Comparison of ENCODE assay signal across 21 cellular contexts in the genomic region with DNA sequence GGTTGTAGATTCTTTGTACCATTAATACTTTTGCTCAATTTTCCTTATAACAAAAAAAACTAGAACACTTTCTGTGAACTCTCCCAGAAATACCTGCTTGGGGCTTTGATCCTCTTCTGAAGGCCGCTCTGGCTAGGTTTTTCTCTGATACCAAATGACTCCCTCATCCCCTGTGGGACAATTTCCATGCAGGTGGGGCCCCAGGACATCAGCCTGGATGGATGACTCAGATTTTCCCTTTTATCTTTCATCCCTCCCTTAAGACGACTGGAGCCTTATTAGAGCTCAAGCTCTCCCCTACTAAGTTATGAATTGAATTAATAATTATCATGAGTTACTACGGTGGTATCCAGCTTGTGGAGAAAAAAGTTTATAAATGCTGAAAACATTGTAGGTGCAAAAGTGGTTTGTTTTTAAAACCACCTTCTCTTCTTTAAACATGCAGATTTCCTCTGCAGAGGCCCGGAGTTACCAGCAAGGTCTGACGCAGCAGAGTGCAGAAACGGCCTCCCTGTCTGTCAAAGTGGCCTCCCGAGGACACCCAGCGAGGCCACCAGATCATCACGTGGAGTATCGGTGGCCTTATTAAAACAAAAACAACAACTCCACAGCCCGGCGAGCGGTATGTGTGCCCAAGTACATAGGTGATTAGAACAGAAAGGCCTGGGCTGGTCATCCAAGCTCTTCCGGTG. TPM values are rescaled to one million over a fixed set of nuclear protein-coding genes. Genes with fewer than 3 reads are reported as not detected.
"Had no signal": no experiment of that assay in that cellular context is flagged by ENCODE, and none has a peak within 500 bp of the region (broad histone marks: within the 10 kb centered on the region; RNA-seq: fewer than 3 reads in every experiment).

No MANE protein-coding gene starts in this region.

- H3K9me3 ChIP-seq: SK-N-SH had no signal

- H3K4me2 ChIP-seq: SK-N-SH had no signal

- H3K27ac ChIP-seq: RWPE1 had no signal

- H3K9ac ChIP-seq: SK-N-SH had no signal

- DNase-seq: Karpas-422, KG1, MM.1S, NCI-H1092 treated with DMSO at 0.1 percent for 48 hours, NCI-H1436, NCI-H187, NCI-H2029, NCI-H2081 treated with DMSO at 0.1 percent for 48 hours, NCI-H2171, NCI-H226, NCI-H446, NCI-H510A, NCI-H524 treated with DMSO at 0.1 percent for 48 hours, NCI-H69, NCI-H774, PC-3, SHP77, SK-N-SH had no signal

RNA-seq across cellular contexts. Expression of a gene that starts 50.8 kb away (rescaled TPM):
- total RNA-seq: HT-29, OCI-LY7, PC-3 had no signal
- polyA plus RNA-seq: SK-N-SH had no signal
